20 cellular contexts compared by ENCODE assay signal in the genomic region with DNA sequence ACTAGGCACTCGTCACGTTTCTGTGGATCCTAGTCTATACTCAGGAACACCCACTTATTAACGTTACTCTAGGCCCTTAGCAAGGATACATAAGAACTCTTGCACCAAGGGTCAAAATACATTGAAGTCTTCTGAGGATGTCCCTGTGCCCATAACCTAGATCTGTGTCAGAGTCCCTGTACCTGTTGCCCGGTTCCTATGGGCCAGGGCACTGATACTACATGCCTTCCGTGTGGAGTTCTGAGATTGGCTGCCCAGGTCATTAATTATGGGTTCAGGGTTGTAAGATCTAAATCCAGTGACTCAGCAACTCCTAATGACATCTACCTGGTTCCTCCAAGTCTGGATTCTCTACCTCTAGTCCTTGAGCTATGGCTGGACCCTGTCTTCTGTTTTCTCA.
"Had no signal": no experiment of that assay in that cellular context is flagged by ENCODE, and none has a peak within 500 bp of the region (broad histone marks: within the 10 kb centered on the region; RNA-seq: fewer than 3 reads in every experiment).

No MANE protein-coding gene starts in this region.

- H3K4me3 ChIP-seq: SJSA1, SK-N-MC had no signal

- H3K36me3 ChIP-seq: SJSA1 had no signal

- DNase-seq: IMR-90, Kasumi-1, MM.1S, NCI-H1092 treated with DMSO at 0.1 percent for 48 hours, NCI-H1436, NCI-H187, NCI-H2029, NCI-H2081 treated with DMSO at 0.1 percent for 48 hours, NCI-H2171, NCI-H345, NCI-H446 treated with DMSO at 0.1 percent for 48 hours, NCI-H510A treated with DMSO at 0.1 percent for 48 hours, NCI-H526, Right ventricle myocardium superior, RPMI8226, SIG-M5 had no signal

- H3K9ac ChIP-seq: KMS-11 had no signal

- H3K4me2 ChIP-seq: KMS-11 had no signal

- H3K27me3 ChIP-seq: SJSA1 had no signal

- H3K4me1 ChIP-seq: SJSA1 had no signal

- H3K27ac ChIP-seq: KMS-11, SJSA1, SK-N-MC had no signal

- FAIRE-seq: RCC 7860 had no signal

- H3K9me3 ChIP-seq: SJSA1 had no signal
